Comparison of ENCODE assay signal across 17 cellular contexts in genomic region chr2:112198780-112199179, GRCh38.
"Had no signal": no experiment of that assay in that cellular context is flagged by ENCODE, and none has a peak within 500 bp of the region (broad histone marks: within the 10 kb centered on the region; RNA-seq: fewer than 3 reads in every experiment).

No MANE protein-coding gene starts in this region.

- ATAC-seq: heart left ventricle; left lobe of liver; psoas muscle; stimulated activated naive CD8-positive, alpha-beta T cell treated with anti-CD3 and anti-CD28 coated beads, Interleukin-15, amount 100 ng/mL, for 72 hours; upper lobe of right lung had no signal

- DNase-seq: activated CD4-positive, alpha-beta memory T cell treated with anti-CD3 and anti-CD28 coated beads for 36 hours; activated CD4-positive, alpha-beta T cell treated with anti-CD3 and anti-CD28 coated beads for 1 hour; activated gamma-delta T cell treated with Interleukin-2 at 50 U/mL for 16 hours; activated naive CD8-positive, alpha-beta T cell treated with anti-CD3 and anti-CD28 coated beads for 36 hours; activated T-cell treated with anti-CD3 and anti-CD28 coated beads, Interleukin-2, amount 50 U/mL, for 48 hours; anterior cingulate cortex; effector CD4-positive, alpha-beta T cell; heart left ventricle; mesenchymal stem cell; psoas muscle; stimulated activated CD4-positive, alpha-beta T cell treated with anti-CD3 and anti-CD28 coated beads, Interleukin-4, amount 100 ng/mL, for 1 hour; stimulated activated CD8-positive, alpha-beta memory T cell treated with anti-CD3 and anti-CD28 coated beads, Interleukin-4, amount 100 ng/mL, for 48 hours; stimulated activated naive CD8-positive, alpha-beta T cell treated with anti-CD3 and anti-CD28 coated beads, Interleukin-15, amount 100 ng/mL, for 72 hours; testis; upper lobe of right lung had no signal

- H3K4me3 ChIP-seq: cardiac muscle cell, heart left ventricle, psoas muscle, testis, upper lobe of right lung had no signal
